ENCODE assay signal across 17 cellular contexts in genomic region chr11:126732981-126733380, GRCh38.
DNase-seq lines count a peak whose midpoint lies in the region; ATAC-seq and TF ChIP-seq lines count a peak whose summit lies in the region.
"Had no signal": no experiment of that assay in that cellular context is flagged by ENCODE, and none has a peak within 500 bp of the region (broad histone marks: within the 10 kb centered on the region; RNA-seq: fewer than 3 reads in every experiment).

No MANE protein-coding gene starts in this region.

- H3K4me3 Mint-ChIP-seq in activated T-cell treated with anti-CD3 and anti-CD28 coated beads, Interleukin-2, amount 50 U/mL, for 4 hours, result peak overlapping the region; percentile 22
- H3K4me3 Mint-ChIP-seq in effector memory CD8-positive, alpha-beta T cell, result peak overlapping the region; percentile 24 to 46
- H3K4me3 Mint-ChIP-seq: HFFc6, neural crest cell, type B pancreatic cell had no signal

- no peak for TF ChIP-seq CTCF in lower lobe of right lung (IDR thresholded peaks at IDR 0.05)

- peaks cover 2% of the 10 kb centered on the region for H3K4me1 Mint-ChIP-seq in activated T-cell treated with anti-CD3 and anti-CD28 coated beads, Interleukin-2, amount 50 U/mL, for 4 hours (ENCODE audit: low read depth)
- H3K4me1 Mint-ChIP-seq in effector memory CD8-positive, alpha-beta T cell (ENCODE audit: low read depth in 2 of 2), result peaks cover 4 to 14% of the 10 kb centered on the region in 2 donors

- H3K9me3 ChIP-seq in lower lobe of right lung, result no peaks in the 10 kb centered on the region

- no peak for DNase-seq in activated T-cell treated with anti-CD3 and anti-CD28 coated beads, Interleukin-2, amount 50 U/mL, for 4 hours
- no peak for DNase-seq in activated T-cell treated with anti-CD3 and anti-CD28 coated beads for 4 hours
- no peak for DNase-seq in effector memory CD8-positive, alpha-beta T cell
- DNase-seq in DMS114 treated with DMSO at 0.1 percent for 48 hours (lab: John Stamatoyannopoulos, UW; ENCODE audit: unreplicated experiment), result no peak
- DNase-seq in stimulated activated CD8-positive, alpha-beta memory T cell treated with anti-CD3 and anti-CD28 coated beads, Interleukin-4, amount 100 ng/mL, for 48 hours, result no peak
- DNase-seq in lower lobe of right lung, result no peak
- DNase-seq: activated T-cell treated with anti-CD3 and anti-CD28 coated beads, Interleukin-2, amount 50 U/mL, for 48 hours; effector CD4-positive, alpha-beta T cell; glutamatergic neuron; HFFc6; KG1; left ventricle myocardium superior had no signal

- intact Hi-C loops in lower lobe of right lung (cut with DNase I), result no loop called here

- H3K9me3 Mint-ChIP-seq in activated T-cell treated with anti-CD3 and anti-CD28 coated beads, Interleukin-2, amount 50 U/mL, for 4 hours, result no peaks in the 10 kb centered on the region
- H3K9me3 Mint-ChIP-seq in effector memory CD8-positive, alpha-beta T cell, result peaks cover 0 to 5% of the 10 kb centered on the region in 2 donors
- H3K9me3 Mint-ChIP-seq: HFFc6, type B pancreatic cell had no signal

- no peak for ATAC-seq in activated T-cell treated with anti-CD3 and anti-CD28 coated beads, Interleukin-2, amount 50 U/mL, for 4 hours
- ATAC-seq in GM21515 (IDR thresholded peaks at IDR 0.05; ENCODE audit: unreplicated experiment) (peak; percentile 86), HG03066 (IDR thresholded peaks at IDR 0.05; ENCODE audit: low read depth, unreplicated experiment) (peak; percentile 72), lower lobe of right lung (no peak)
- no peak for ATAC-seq in effector memory CD8-positive, alpha-beta T cell (replicated peaks)
- ATAC-seq: left ventricle myocardium superior had no signal

- H3K27me3 ChIP-seq in lower lobe of right lung (ENCODE audit: low read depth), result no peaks in the 10 kb centered on the region

- H3K27ac Mint-ChIP-seq in effector memory CD8-positive, alpha-beta T cell, result peak overlapping the region in 1 of 2 donors; percentile 33
- H3K27ac Mint-ChIP-seq: HFFc6, type B pancreatic cell had no signal

- H3K27me3 Mint-ChIP-seq in activated T-cell treated with anti-CD3 and anti-CD28 coated beads, Interleukin-2, amount 50 U/mL, for 4 hours (ENCODE audit: low read depth), result no peaks in the 10 kb centered on the region
- H3K27me3 Mint-ChIP-seq in effector memory CD8-positive, alpha-beta T cell, result peaks cover 17 to 19% of the 10 kb centered on the region in 2 donors

- no peaks in the 10 kb centered on the region for H3K4me1 ChIP-seq in lower lobe of right lung

- no peak overlapping the region for H3K27ac ChIP-seq in lower lobe of right lung
- H3K27ac ChIP-seq: 22Rv1 had no signal

- no peaks in the 10 kb centered on the region for H3K36me3 ChIP-seq in lower lobe of right lung

- no peaks in the 10 kb centered on the region for H3K36me3 Mint-ChIP-seq in activated T-cell treated with anti-CD3 and anti-CD28 coated beads, Interleukin-2, amount 50 U/mL, for 4 hours (ENCODE audit: insufficient read depth)
- no peaks in the 10 kb centered on the region for H3K36me3 Mint-ChIP-seq in effector memory CD8-positive, alpha-beta T cell (ENCODE audit: insufficient read depth)
- H3K36me3 Mint-ChIP-seq: type B pancreatic cell had no signal

- no peak overlapping the region for H3K4me3 ChIP-seq in lower lobe of right lung

Comparison
In these comparisons a context has a peak if more than half of its experiments do, and no peak if none do; other contexts are left out.
1. ATAC-seq: peak in GM21515 (single experiment) and HG03066 (single experiment); none in activated T-cell treated with anti-CD3 and anti-CD28 coated beads, Interleukin-2, amount 50 U/mL, for 4 hours (0 of 2), effector memory CD8-positive, alpha-beta T cell (single experiment) and lower lobe of right lung (0 of 2).